In genomic region chrX:15749642-15750610, GRCh38 we compare ENCODE assay signal across 1 cellular context.
TF ChIP-seq lines count a peak whose summit lies in the region.

No MANE protein-coding gene starts in this region.

TF ChIP-seq in SK-N-SH, 30 proteins besides CTCF, POLR2A, EP300 and RAD21 (continued from another document):
- TF ChIP-seq USF1 (IDR thresholded peaks at IDR 0.05; ENCODE audit: borderline replicate concordance, low read depth) (no peak), NFIC (IDR thresholded peaks at IDR 0.05; ENCODE audit: borderline replicate concordance) (no peak), ELF1 (IDR thresholded peaks at IDR 0.05) (no peak), TAF1 (IDR thresholded peaks at IDR 0.05; ENCODE audit: borderline replicate concordance, low read depth, low read length) (no peak), MEF2A (IDR thresholded peaks at IDR 0.05; ENCODE audit: borderline replicate concordance, low read depth) (no peak), SIN3A (IDR thresholded peaks at IDR 0.05; ENCODE audit: borderline replicate concordance, low read depth, low read length) (no peak), GATA2 (CRISPR knock-in tag; IDR thresholded peaks at IDR 0.05) (no peak)
